8 cellular contexts compared by ENCODE assay signal in the genomic region with DNA sequence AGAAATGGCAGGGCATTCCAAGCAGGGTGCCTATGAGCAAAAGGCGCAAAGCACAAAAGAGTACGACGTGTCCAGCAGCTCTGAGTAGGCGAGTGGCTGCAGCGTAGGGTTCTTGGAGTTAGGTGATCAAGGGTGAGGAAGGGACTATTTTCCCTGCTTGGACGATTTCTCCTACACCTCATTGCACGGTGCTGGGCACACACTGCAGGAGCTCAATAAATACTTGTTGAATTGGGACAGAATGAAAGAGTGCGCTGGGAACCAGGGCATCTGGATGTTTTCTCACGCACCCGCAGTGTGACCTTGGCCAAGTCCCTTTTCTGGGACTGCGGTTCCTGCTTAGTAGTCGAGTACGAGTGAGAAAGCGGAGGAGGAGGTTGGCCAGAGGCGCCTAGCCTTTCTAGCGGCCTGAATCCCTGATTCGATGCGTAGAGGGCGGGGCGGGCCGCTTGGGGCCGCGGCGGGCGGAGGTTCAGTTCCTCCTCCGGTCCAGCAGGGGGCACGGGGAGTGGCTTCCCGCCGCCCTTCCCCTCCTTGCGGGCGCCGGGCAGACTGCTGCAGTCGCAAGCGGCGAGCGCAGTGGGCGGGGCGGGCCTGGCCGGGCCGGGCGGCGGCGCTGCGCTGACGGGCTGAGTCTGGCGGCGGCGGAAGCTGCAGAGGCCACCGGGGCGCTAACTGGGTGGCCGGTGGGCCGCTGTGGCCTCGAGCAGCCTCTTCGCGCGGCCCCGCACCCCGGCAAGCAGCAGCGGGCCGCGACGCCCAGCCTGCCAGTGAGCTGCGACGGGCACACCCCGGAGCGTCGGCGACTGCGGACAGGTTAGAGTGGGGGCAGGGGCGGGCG. TPM values are rescaled to one million over a fixed set of nuclear protein-coding genes. Genes with fewer than 3 reads are reported as not detected.
DNase-seq lines count a peak whose midpoint lies in the region; ATAC-seq, FAIRE-seq and TF ChIP-seq lines count a peak whose summit lies in the region.

A gene (plus strand): TSS at position 560 of the 841 bp plus-strand sequence. CDS start 333 bp downstream, outside the sequence.

- BruUV-seq in HepG2 (replicated peaks; lab: Mats Ljungman, UMichigan), result no TSS peak

- H3K4me2 ChIP-seq in HepG2 (ENCODE audit: low read depth, low read length), result peak within 1 kb of the TSS; percentile 92

- in situ Hi-C loops in HepG2 (cut with HindIII; ENCODE audit: extremely low pct_ligation_motif_present, low pct_unique_long_range_greater_than_20kb), result loop anchor here (25.0 kb wide), 1 partner anchor 479 kb away; a partner anchor contains a TSS

- WGBS in HepG2 (ENCODE audit: low lambda C conversion rate), result 4% methylated on average over 7 of the region's 71 CpGs

- CTCF ChIA-PET in activated CD4-positive, alpha-beta T cell treated with anti-CD3 and anti-CD28 coated beads, Interleukin-2, amount 10 ng/mL, durations not matched to agents 7 days and 5 days (lab: Charles Lee), result interaction anchor here (0.5 to 1.9 kb wide), 2 partner anchors 9 to 13 kb away, joined by 4 to 16 read pairs; a partner anchor contains a TSS
- CTCF ChIA-PET in HepG2 (lab: Yijun Ruan, JAX; ENCODE audit: low intra/inter-chr PET ratio, low total read pairs), result no interaction called here

- peak; percentile 93 for ATAC-seq in GM19351 (IDR thresholded peaks at IDR 0.05; ENCODE audit: unreplicated experiment)
- ATAC-seq in HG03520 (IDR thresholded peaks at IDR 0.05; ENCODE audit: unreplicated experiment), result peak; percentile 96
- peak; percentile 99 for ATAC-seq in HepG2

- peak; percentile 78 for TF ChIP-seq CTCF in HepG2 (CRISPR knock-in tag; IDR thresholded peaks at IDR 0.05)

- H3K4me1 ChIP-seq in HepG2 (ENCODE audit: insufficient read depth, low read length), result peaks cover 26% of the 10 kb centered on the region

- intact Hi-C loops in HepG2 (cut with micrococcal nuclease; ENCODE audit: unreplicated experiment), result no loop called here

- H3K4me1 Mint-ChIP-seq in activated CD4-positive, alpha-beta T cell treated with anti-CD3 and anti-CD28 coated beads, Interleukin-2, amount 10 ng/mL, durations not matched to agents 7 days and 5 days, result peaks cover 31% of the 10 kb centered on the region

- peaks cover 5% of the 10 kb centered on the region for H3K36me3 Mint-ChIP-seq in activated CD4-positive, alpha-beta T cell treated with anti-CD3 and anti-CD28 coated beads, Interleukin-2, amount 10 ng/mL, durations not matched to agents 7 days and 5 days (ENCODE audit: low read depth)

- peak within 1 kb of the TSS; percentile 78 for H3K9ac ChIP-seq in HepG2 (ENCODE audit: insufficient read depth, low read depth, low read length)

- H3K27me3 ChIP-seq in HepG2 (ENCODE audit: control insufficient read depth in 1 of 2, insufficient read depth in 2 of 2, low read length in 2 of 2), result no peaks in the 10 kb centered on the region

- TF ChIP-seq EP300 in HepG2 (IDR thresholded peaks at IDR 0.05; ENCODE audit: low read depth in 2 of 2, low read length in 2 of 2) (no peak), HepG2 (CRISPR knock-in tag; IDR thresholded peaks at IDR 0.05; ENCODE audit: borderline replicate concordance) (no peak)

- peak within 1 kb of the TSS; percentile 81 for H2AFZ ChIP-seq in HepG2 (ENCODE audit: low read length)

- POLR2A ChIA-PET in activated CD4-positive, alpha-beta T cell treated with anti-CD3 and anti-CD28 coated beads, Interleukin-2, amount 10 ng/mL, durations not matched to agents 7 days and 5 days (lab: Charles Lee), result interaction anchor here (0.7 kb wide), 1 partner anchor 9 kb away, joined by 4 read pairs; a partner anchor contains a TSS
- POLR2A ChIA-PET in HepG2 (lab: Yijun Ruan, JAX), result interaction anchor here (2.3 kb wide), 1 partner anchor 9 kb away, joined by 30 read pairs; a partner anchor contains a TSS

- H4K20me1 ChIP-seq in HepG2 (ENCODE audit: insufficient read depth, low read length), result no peaks in the 10 kb centered on the region

- no peaks in the 10 kb centered on the region for H3K9me3 ChIP-seq in HepG2 (ENCODE audit: low read length)

- peak within 1 kb of the TSS; percentile 75 for H3K27ac ChIP-seq in HepG2 (ENCODE audit: extremely low read length, insufficient read depth, low read length)

- H3K79me2 ChIP-seq in HepG2 (ENCODE audit: insufficient read depth, low read length), result peaks cover 32% of the 10 kb centered on the region

- H3K27me3 Mint-ChIP-seq in activated CD4-positive, alpha-beta T cell treated with anti-CD3 and anti-CD28 coated beads, Interleukin-2, amount 10 ng/mL, durations not matched to agents 7 days and 5 days, result no peaks in the 10 kb centered on the region

- DNase-seq in CD1c-positive myeloid dendritic cell (ENCODE audit: extremely low spot score), result peak; percentile 93
- peak; percentile 77 for DNase-seq in NCI-H526 treated with DMSO at 0.1 percent for 48 hours (lab: John Stamatoyannopoulos, UW)
- DNase-seq in activated CD4-positive, alpha-beta T cell treated with anti-CD3 and anti-CD28 coated beads, Interleukin-2, amount 10 ng/mL, durations not matched to agents 7 days and 5 days, result peak; percentile 82
- DNase-seq in dedifferentiated amniotic fluid mesenchymal stem cell (ENCODE audit: extremely low spot score), result peak; percentile 67
- DNase-seq in HepG2 (ENCODE audit: low spot score), result peak; percentile 64
- peak; percentile 69 to 78 for DNase-seq in stimulated activated CD4-positive, alpha-beta T cell treated with anti-CD3 and anti-CD28 coated beads, Interleukin-2, amount 100 ng/mL, for 48 hours

- no peaks in the 10 kb centered on the region for H3K9me3 Mint-ChIP-seq in activated CD4-positive, alpha-beta T cell treated with anti-CD3 and anti-CD28 coated beads, Interleukin-2, amount 10 ng/mL, durations not matched to agents 7 days and 5 days

- FAIRE-seq in HepG2 (lab: Jason Lieb, UNC), result peak; percentile 34

- H3K27ac Mint-ChIP-seq in activated CD4-positive, alpha-beta T cell treated with anti-CD3 and anti-CD28 coated beads, Interleukin-2, amount 10 ng/mL, durations not matched to agents 7 days and 5 days, result peak within 1 kb of the TSS; percentile 84

- H3K36me3 ChIP-seq in HepG2 (replicated peaks in 1 of 2; ENCODE audit: control insufficient read depth in 1 of 2, insufficient read depth in 2 of 2, low read length in 2 of 2), result no peaks in the 10 kb centered on the region

- H3K4me3 ChIP-seq in HepG2 (replicated peaks in 1 of 3; ENCODE audit: insufficient read depth in 1 of 3, low read depth in 2 of 3, low read length in 3 of 3), result peak within 1 kb of the TSS; percentile 64 to 88 (median 84)

- peak within 1 kb of the TSS; percentile 80 for H3K4me3 Mint-ChIP-seq in activated CD4-positive, alpha-beta T cell treated with anti-CD3 and anti-CD28 coated beads, Interleukin-2, amount 10 ng/mL, durations not matched to agents 7 days and 5 days

- TF ChIP-seq POLR2A in HepG2 (IDR thresholded peaks at IDR 0.05; ENCODE audit: insufficient read depth in 1 of 2, low read depth in 2 of 2, low read length in 2 of 2), result peak; percentile 58 to 60; a peak in 2 of 4 replicates

- TF ChIP-seq RAD21 in HepG2 (CRISPR knock-in tag; IDR thresholded peaks at IDR 0.05), result no peak

TF ChIP-seq in HepG2, 621 proteins besides CTCF, POLR2A, EP300 and RAD21 (continues in another document):
- TF ChIP-seq ARNT2 (CRISPR knock-in tag; IDR thresholded peaks at IDR 0.05; ENCODE audit: low read depth), result peak; percentile 63; the same call in 1 of the 2 replicates
- no peak for TF ChIP-seq DMAP1 (CRISPR knock-in tag; IDR thresholded peaks at IDR 0.05)
- TF ChIP-seq SIN3A (IDR thresholded peaks at IDR 0.05; ENCODE audit: borderline replicate concordance, low read depth, low read length), result no peak
- no peak for TF ChIP-seq ZNF567 (CRISPR knock-in tag; IDR thresholded peaks at IDR 0.05; ENCODE audit: borderline replicate concordance)
- TF ChIP-seq KDM6A (CRISPR knock-in tag; IDR thresholded peaks at IDR 0.05; ENCODE audit: low read depth), result 0 out of 2 replicates have a peak, but pooled peaks have one; percentile 22
- no peak for TF ChIP-seq NFKBIZ (CRISPR knock-in tag; IDR thresholded peaks at IDR 0.05)
- TF ChIP-seq, protein P1, sequence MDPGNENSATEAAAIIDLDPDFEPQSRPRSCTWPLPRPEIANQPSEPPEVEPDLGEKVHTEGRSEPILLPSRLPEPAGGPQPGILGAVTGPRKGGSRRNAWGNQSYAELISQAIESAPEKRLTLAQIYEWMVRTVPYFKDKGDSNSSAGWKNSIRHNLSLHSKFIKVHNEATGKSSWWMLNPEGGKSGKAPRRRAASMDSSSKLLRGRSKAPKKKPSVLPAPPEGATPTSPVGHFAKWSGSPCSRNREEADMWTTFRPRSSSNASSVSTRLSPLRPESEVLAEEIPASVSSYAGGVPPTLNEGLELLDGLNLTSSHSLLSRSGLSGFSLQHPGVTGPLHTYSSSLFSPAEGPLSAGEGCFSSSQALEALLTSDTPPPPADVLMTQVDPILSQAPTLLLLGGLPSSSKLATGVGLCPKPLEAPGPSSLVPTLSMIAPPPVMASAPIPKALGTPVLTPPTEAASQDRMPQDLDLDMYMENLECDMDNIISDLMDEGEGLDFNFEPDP (CRISPR knock-in tag; conservative IDR thresholded peaks at IDR 0.05), result no peak
- TF ChIP-seq ZFP36L2 (CRISPR knock-in tag; IDR thresholded peaks at IDR 0.05), result no peak

RNA-seq across cellular contexts. Expression of the gene that starts here (rescaled TPM):
- 10 to 100 TPM; 11.0 to 12.4 TPM for total RNA-seq in activated CD4-positive, alpha-beta T cell treated with anti-CD3 and anti-CD28 coated beads, Interleukin-2, amount 10 ng/mL, durations not matched to agents 7 days and 5 days
- 18.0 and 26.9 TPM in 2 replicates for total RNA-seq in HepG2 (2016; rRNA removed; fragmentation: Illumina TruSeq; extraction: Trizol)
- 2.3 and 2.7 TPM in 2 replicates for total RNA-seq in HepG2 (2016; cell fraction: cytosol; rRNA removed; fragmentation: Illumina TruSeq; extraction: Trizol; ENCODE audit: low read depth)
- total RNA-seq in HepG2 (2016; cell fraction: insoluble cytoplasmic fraction; rRNA removed; fragmentation: Illumina TruSeq; extraction: Trizol), result 18.2 and 27.2 TPM in 2 replicates
- 10.9 and 12.9 TPM in 2 replicates for total RNA-seq in HepG2 (2016; cell fraction: membrane; rRNA removed; fragmentation: Illumina TruSeq; extraction: Trizol)
- 13.7 and 15.0 TPM in 2 replicates for total RNA-seq in HepG2 (2016; cell fraction: nucleus; rRNA removed; fragmentation: Illumina TruSeq; extraction: Trizol)
- polyA plus RNA-seq in HepG2 (2011; rRNA removed), result 4.5 and 5.1 TPM in 2 replicates
- polyA plus RNA-seq in HepG2 (2011; cell fraction: cytosol; rRNA removed), result 1.9 and 3.2 TPM in 2 replicates
- polyA plus RNA-seq in HepG2 (2011; cell fraction: nucleus; rRNA removed), result 3.3 and 4.8 TPM in 2 replicates
- polyA plus RNA-seq in HepG2 (2012), result 9.8 and 10.9 TPM in 2 replicates
- polyA plus RNA-seq in HepG2 (2016; cell fraction: cytosol; fragmentation: Illumina TruSeq; extraction: Trizol; ENCODE audit: low read depth), result 1.9 and 2.2 TPM in 2 replicates
- polyA plus RNA-seq in HepG2 (2016; cell fraction: insoluble cytoplasmic fraction; fragmentation: Illumina TruSeq; extraction: Trizol; ENCODE audit: low read depth), result 20.7 and 22.1 TPM in 2 replicates
- polyA plus RNA-seq in HepG2 (2016; cell fraction: membrane; fragmentation: Illumina TruSeq; extraction: Trizol; ENCODE audit: low read depth), result 6.0 and 7.3 TPM in 2 replicates
- 16.9 and 17.1 TPM in 2 replicates for polyA plus RNA-seq in HepG2 (2016; cell fraction: nucleus; fragmentation: Illumina TruSeq; extraction: Trizol; ENCODE audit: insufficient read depth, low read depth)
- polyA minus RNA-seq in HepG2 (2011; rRNA and poly(A)+ RNA removed; ENCODE audit: low replicate concordance), result 5.1 and 8.4 TPM in 2 replicates
- polyA minus RNA-seq in HepG2 (2011; cell fraction: cytosol; rRNA and poly(A)+ RNA removed), result 6.7 and 6.9 TPM in 2 replicates
- polyA minus RNA-seq in HepG2 (2011; cell fraction: nucleus; rRNA and poly(A)+ RNA removed), result 9.5 and 10.2 TPM in 2 replicates

Comparison
In these comparisons a context has a peak if more than half of its experiments do, and no peak if none do; other contexts are left out.
1. Peak in every context shown above with its lines: DNase-seq, ATAC-seq, H3K4me3 ChIP-seq and H3K27ac ChIP-seq.